8 cellular contexts compared by ENCODE assay signal in the genomic region with DNA sequence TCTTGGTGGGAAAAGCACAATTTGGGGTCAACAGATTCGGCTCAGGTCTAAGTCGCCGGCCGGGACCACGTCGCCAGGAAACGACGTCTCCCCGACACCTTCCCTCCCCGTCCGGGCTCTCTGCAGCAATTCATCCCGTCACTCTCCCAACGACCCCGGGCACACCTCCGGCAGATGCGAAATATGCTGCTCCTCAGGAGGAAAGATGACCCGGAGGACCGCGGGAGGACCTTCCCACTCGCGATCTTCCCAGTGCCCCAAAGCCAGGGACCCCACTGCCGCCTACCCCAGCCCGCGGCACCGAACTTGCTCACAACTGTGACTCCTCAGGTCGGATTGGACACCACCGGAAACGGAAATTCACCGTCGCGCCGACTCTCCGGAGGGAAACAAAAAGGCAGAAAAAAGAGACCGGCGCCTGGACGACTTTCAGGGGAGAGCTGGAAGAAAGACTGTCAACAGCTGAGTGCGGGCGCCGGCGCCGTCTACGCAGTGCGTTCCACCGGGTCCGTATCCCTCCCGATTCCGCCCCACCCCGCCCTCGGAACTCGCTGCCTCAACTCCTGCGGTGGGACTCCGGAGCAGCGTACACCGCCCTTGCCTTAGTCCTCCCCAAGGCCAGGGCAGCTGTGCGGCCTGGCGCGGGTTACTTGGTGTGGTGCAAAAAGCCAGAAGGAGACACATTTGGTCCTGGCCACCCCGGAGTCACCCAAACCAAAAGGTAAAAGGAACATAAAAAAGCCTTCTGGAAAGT. TPM values are rescaled to one million over a fixed set of nuclear protein-coding genes. Genes with fewer than 3 reads are reported as not detected.
DNase-seq lines count a peak whose midpoint lies in the region; ATAC-seq lines count a peak whose summit lies in the region.

No MANE protein-coding gene starts in this region.

- H3K9me3 Mint-ChIP-seq in CD8-positive, alpha-beta memory T cell = no peaks in the 10 kb centered on the region
- H3K9me3 Mint-ChIP-seq in activated CD8-positive, alpha-beta memory T cell treated with anti-CD3 and anti-CD28 coated beads, Interleukin-2, amount 10 ng/mL, durations not matched to agents 7 days and 5 days (ENCODE audit: low read depth) = no peaks in the 10 kb centered on the region
- H3K9me3 Mint-ChIP-seq in effector memory CD8-positive, alpha-beta T cell = no peaks in the 10 kb centered on the region

- no peak overlapping the region for H2AK5ac ChIP-seq in mesenchymal stem cell (ENCODE audit: low read length, severe bottlenecking)

- H3K14ac ChIP-seq in mesenchymal stem cell (ENCODE audit: low read length in 2 of 2) = peak overlapping the region in 1 of 2 experiments; percentile 95

- no peak overlapping the region for H2BK120ac ChIP-seq in mesenchymal stem cell (ENCODE audit: low read depth, low read length)

- peak overlapping the region; percentile 96 for H3K9ac ChIP-seq in mesenchymal stem cell (ENCODE audit: low read length)

- H3K27ac Mint-ChIP-seq in CD8-positive, alpha-beta memory T cell = peak overlapping the region; percentile 88 to 100 (median 98)
- H3K27ac Mint-ChIP-seq in activated CD8-positive, alpha-beta memory T cell treated with anti-CD3 and anti-CD28 coated beads, Interleukin-2, amount 10 ng/mL, durations not matched to agents 7 days and 5 days = peak overlapping the region; percentile 96
- H3K27ac Mint-ChIP-seq in effector memory CD8-positive, alpha-beta T cell = peak overlapping the region; percentile 89 to 95

- POLR2A ChIA-PET in CD8-positive, alpha-beta memory T cell (lab: Charles Lee) = interaction anchor here (0.8 to 3.4 kb wide), 7 partner anchors 11 to 234 kb away, joined by 3 to 32 read pairs (median 5); a partner anchor contains a TSS

- H3K4me2 ChIP-seq in mesenchymal stem cell (ENCODE audit: low read length, poor library complexity, severe bottlenecking) = peak overlapping the region; percentile 58

- H3K23ac ChIP-seq in mesenchymal stem cell (ENCODE audit: low read length in 2 of 2) = no peak overlapping the region

- peaks cover 0 to 3% of the 10 kb centered on the region in 2 donors for H3K27me3 Mint-ChIP-seq in CD8-positive, alpha-beta memory T cell
- no peaks in the 10 kb centered on the region for H3K27me3 Mint-ChIP-seq in activated CD8-positive, alpha-beta memory T cell treated with anti-CD3 and anti-CD28 coated beads, Interleukin-2, amount 10 ng/mL, durations not matched to agents 7 days and 5 days
- H3K27me3 Mint-ChIP-seq in effector memory CD8-positive, alpha-beta T cell = no peaks in the 10 kb centered on the region

- H2BK15ac ChIP-seq in mesenchymal stem cell (ENCODE audit: low read depth, poor library complexity, severe bottlenecking) = peak overlapping the region; percentile 21

- H3K18ac ChIP-seq in mesenchymal stem cell (ENCODE audit: low read depth in 1 of 2, low read length in 2 of 2) = peak overlapping the region; percentile 48 to 93

- H3K4ac ChIP-seq in mesenchymal stem cell (ENCODE audit: low read depth in 1 of 2, low read length in 2 of 2) = peak overlapping the region; percentile 59 to 95

- peak overlapping the region; percentile 92 to 100 (median 97) for H3K4me3 Mint-ChIP-seq in CD8-positive, alpha-beta memory T cell
- peak overlapping the region; percentile 98 for H3K4me3 Mint-ChIP-seq in activated CD8-positive, alpha-beta memory T cell treated with anti-CD3 and anti-CD28 coated beads, Interleukin-2, amount 10 ng/mL, durations not matched to agents 7 days and 5 days
- peak overlapping the region; percentile 97 to 98 for H3K4me3 Mint-ChIP-seq in effector memory CD8-positive, alpha-beta T cell

- H2BK12ac ChIP-seq in mesenchymal stem cell (ENCODE audit: low read length in 2 of 2) = no peak overlapping the region

- peak overlapping the region; percentile 87 for H2AFZ ChIP-seq in mesenchymal stem cell (ENCODE audit: low read depth, low read length)

- peaks cover 17 to 38% (median 24%) of the 10 kb centered on the region in 3 donors for H3K4me1 Mint-ChIP-seq in CD8-positive, alpha-beta memory T cell
- peaks cover 15% of the 10 kb centered on the region for H3K4me1 Mint-ChIP-seq in activated CD8-positive, alpha-beta memory T cell treated with anti-CD3 and anti-CD28 coated beads, Interleukin-2, amount 10 ng/mL, durations not matched to agents 7 days and 5 days
- peaks cover 12 to 14% of the 10 kb centered on the region in 2 donors for H3K4me1 Mint-ChIP-seq in effector memory CD8-positive, alpha-beta T cell (ENCODE audit: low read depth in 2 of 2)

- ATAC-seq in GM19467 (IDR thresholded peaks at IDR 0.05; ENCODE audit: unreplicated experiment) = peak; percentile 78
- peak; percentile 95 for ATAC-seq in activated CD8-positive, alpha-beta memory T cell treated with anti-CD3 and anti-CD28 coated beads, Interleukin-2, amount 10 ng/mL, durations not matched to agents 7 days and 5 days
- peak; percentile 90 for ATAC-seq in effector memory CD8-positive, alpha-beta T cell (replicated peaks)

- H3K9me3 ChIP-seq in CD8-positive, alpha-beta memory T cell (ENCODE audit: low read length) = no peaks in the 10 kb centered on the region
- H3K9me3 ChIP-seq in mesenchymal stem cell (ENCODE audit: control insufficient read depth, low read length) = no peaks in the 10 kb centered on the region

- H3K4me3 ChIP-seq in CD8-positive, alpha-beta memory T cell (ENCODE audit: low read length) = peak overlapping the region; percentile 78
- peak overlapping the region; percentile 84 to 99 for H3K4me3 ChIP-seq in mesenchymal stem cell (ENCODE audit: insufficient read depth in 1 of 2, low read depth in 1 of 2, low read length in 2 of 2)

- H2BK5ac ChIP-seq in mesenchymal stem cell (ENCODE audit: low read depth, low read length, poor library complexity, severe bottlenecking) = no peak overlapping the region

- H3K36me3 ChIP-seq in CD8-positive, alpha-beta memory T cell (ENCODE audit: insufficient read depth, low read length) = peaks cover 11% of the 10 kb centered on the region
- peaks cover 46% of the 10 kb centered on the region in 2 experiments for H3K36me3 ChIP-seq in mesenchymal stem cell (ENCODE audit: control insufficient read depth in 1 of 2, insufficient read depth in 2 of 2, low read depth in 1 of 2, low read length in 2 of 2)

- peak overlapping the region; percentile 86 for H4K8ac ChIP-seq in mesenchymal stem cell (ENCODE audit: low read length)

- DNase-seq in CD8-positive, alpha-beta memory T cell = peak; percentile 78 to 90 (median 85)
- DNase-seq in HS-5 (ENCODE audit: low read depth) = peak; percentile 76
- peak; percentile 89 for DNase-seq in NOMO-1 treated with DMSO at 0.1 percent for 48 hours (lab: John Stamatoyannopoulos, UW; ENCODE audit: unreplicated experiment)
- DNase-seq in activated CD8-positive, alpha-beta memory T cell treated with anti-CD3 and anti-CD28 coated beads, Interleukin-2, amount 10 ng/mL, durations not matched to agents 7 days and 5 days = peak; percentile 95
- DNase-seq in effector memory CD8-positive, alpha-beta T cell = peak; percentile 89 to 96 (median 91)
- DNase-seq in mesenchymal stem cell = peak; percentile 96
- DNase-seq in stimulated activated CD8-positive, alpha-beta memory T cell treated with anti-CD3 and anti-CD28 coated beads, Interleukin-12 subunit alpha, Interleukin-12 subunit beta, amount 100 ng/mL, for 24 hours (ENCODE audit: extremely low read depth) = peak; percentile 75

- H3K79me1 ChIP-seq in mesenchymal stem cell (replicated peaks; ENCODE audit: low read length, poor library complexity, severe bottlenecking) = peaks cover 26% of the 10 kb centered on the region

- peaks cover 10% of the 10 kb centered on the region for H3K4me1 ChIP-seq in CD8-positive, alpha-beta memory T cell (ENCODE audit: insufficient read depth, low read length)
- H3K4me1 ChIP-seq in mesenchymal stem cell (ENCODE audit: control insufficient read depth, insufficient read depth, low read depth, low read length) = peaks cover 16% of the 10 kb centered on the region

- peak overlapping the region; percentile 34 for H4K91ac ChIP-seq in mesenchymal stem cell (ENCODE audit: low read length)

- H3K27ac ChIP-seq in CD8-positive, alpha-beta memory T cell (ENCODE audit: low read depth, low read length) = peak overlapping the region; percentile 82
- peak overlapping the region; percentile 86 for H3K27ac ChIP-seq in mesenchymal stem cell (ENCODE audit: low read length, poor library complexity, severe bottlenecking)

- H3K27me3 ChIP-seq in CD8-positive, alpha-beta memory T cell (ENCODE audit: insufficient read depth, low read length, poor library complexity, severe bottlenecking) = no peaks in the 10 kb centered on the region
- no peaks in the 10 kb centered on the region for H3K27me3 ChIP-seq in mesenchymal stem cell (ENCODE audit: control insufficient read depth in 1 of 2, insufficient read depth in 1 of 2, low read length in 2 of 2)

- under 1% methylated on average over 55 of the region's 58 CpGs for WGBS in mesenchymal stem cell

- CTCF ChIA-PET in CD8-positive, alpha-beta memory T cell (lab: Charles Lee) = interaction anchor here (0.9 to 2.7 kb wide), 7 partner anchors 12 to 149 kb away, joined by 3 to 19 read pairs (median 3); a partner anchor contains a TSS
- CTCF ChIA-PET in activated CD8-positive, alpha-beta memory T cell treated with anti-CD3 and anti-CD28 coated beads, Interleukin-2, amount 10 ng/mL, durations not matched to agents 7 days and 5 days (lab: Charles Lee) = interaction anchor here (1.0 to 3.2 kb wide), 4 partner anchors 14 to 634 kb away, joined by 3 to 18 read pairs (median 4); a partner anchor contains a TSS

- H3K36me3 Mint-ChIP-seq in CD8-positive, alpha-beta memory T cell = peaks cover 0 to 44% (median 2%) of the 10 kb centered on the region in 3 donors
- peaks cover 20% of the 10 kb centered on the region for H3K36me3 Mint-ChIP-seq in activated CD8-positive, alpha-beta memory T cell treated with anti-CD3 and anti-CD28 coated beads, Interleukin-2, amount 10 ng/mL, durations not matched to agents 7 days and 5 days
- H3K36me3 Mint-ChIP-seq in effector memory CD8-positive, alpha-beta T cell (ENCODE audit: insufficient read depth) = peaks cover 37% of the 10 kb centered on the region

RNA-seq across cellular contexts. Expression of a gene that starts 13.8 kb away (rescaled TPM):
- 10 to 100 TPM; 93.1 to 95.9 TPM for total RNA-seq in CD8-positive, alpha-beta memory T cell
- 70.3 TPM for polyA plus RNA-seq in CD8-positive, alpha-beta memory T cell
- 10 to 100 TPM; 84.5 to 98.0 TPM for total RNA-seq in activated CD8-positive, alpha-beta memory T cell treated with anti-CD3 and anti-CD28 coated beads, Interleukin-2, amount 10 ng/mL, durations not matched to agents 7 days and 5 days
- polyA plus RNA-seq in mesenchymal stem cell (2013, experiment 1 of 2) = 39.6 TPM
- 36.9 TPM for polyA plus RNA-seq in mesenchymal stem cell (2013, experiment 2 of 2)

RNA-seq across cellular contexts. Expression of a gene that starts 32.4 kb away (rescaled TPM):
- 1 to 10 TPM; 7.4 to 8.6 TPM for total RNA-seq in CD8-positive, alpha-beta memory T cell
- polyA plus RNA-seq in CD8-positive, alpha-beta memory T cell = 0.45 TPM
- total RNA-seq in activated CD8-positive, alpha-beta memory T cell treated with anti-CD3 and anti-CD28 coated beads, Interleukin-2, amount 10 ng/mL, durations not matched to agents 7 days and 5 days = 10 to 100 TPM in 1 of 2 experiments, 1 to 10 TPM in 1; 9.8 to 12.3 TPM
- polyA plus RNA-seq in mesenchymal stem cell (2013, experiment 1 of 2) = 0.98 TPM
- polyA plus RNA-seq in mesenchymal stem cell (2013, experiment 2 of 2) = 1.2 TPM

RNA-seq across cellular contexts. Expression of a gene that starts 51.5 kb away (rescaled TPM):
- 10 to 100 TPM; 35.8 to 37.2 TPM for total RNA-seq in CD8-positive, alpha-beta memory T cell
- 52.6 TPM for polyA plus RNA-seq in CD8-positive, alpha-beta memory T cell
- total RNA-seq in activated CD8-positive, alpha-beta memory T cell treated with anti-CD3 and anti-CD28 coated beads, Interleukin-2, amount 10 ng/mL, durations not matched to agents 7 days and 5 days = 10 to 100 TPM; 29.0 to 36.2 TPM
- polyA plus RNA-seq in mesenchymal stem cell (2013, experiment 1 of 2) = 112 TPM
- 116 TPM for polyA plus RNA-seq in mesenchymal stem cell (2013, experiment 2 of 2)

RNA-seq across cellular contexts. Expression of a gene that starts 55.1 kb away (rescaled TPM):
- total RNA-seq in CD8-positive, alpha-beta memory T cell = 10 to 100 TPM; 54.3 to 57.6 TPM
- polyA plus RNA-seq in CD8-positive, alpha-beta memory T cell = 26.0 TPM
- 10 to 100 TPM; 73.6 to 83.7 TPM for total RNA-seq in activated CD8-positive, alpha-beta memory T cell treated with anti-CD3 and anti-CD28 coated beads, Interleukin-2, amount 10 ng/mL, durations not matched to agents 7 days and 5 days
- polyA plus RNA-seq in mesenchymal stem cell (2013, experiment 1 of 2) = 89.1 TPM
- polyA plus RNA-seq in mesenchymal stem cell (2013, experiment 2 of 2) = 80.7 TPM

Comparison
In these comparisons a context has a peak if more than half of its experiments do, and no peak if none do; other contexts are left out.
1. Peak in every context shown above with its lines: DNase-seq, ATAC-seq, H3K4me3 ChIP-seq and H3K27ac ChIP-seq.